ENCODE assay signal across 29 cellular contexts in genomic region chr14:73216035-73216434, GRCh38. TPM values are rescaled to one million over a fixed set of nuclear protein-coding genes. Genes with fewer than 3 reads are reported as not detected.
"Had no signal": no experiment of that assay in that cellular context is flagged by ENCODE, and none has a peak within 500 bp of the region (broad histone marks: within the 10 kb centered on the region; RNA-seq: fewer than 3 reads in every experiment).

No MANE protein-coding gene starts in this region.

- ATAC-seq: activated CD4-positive, CD25-positive, alpha-beta regulatory T cell treated with anti-CD3 and anti-CD28 coated beads, Interleukin-2, amount 50 U/mL, for 24 hours; activated CD8-positive, alpha-beta T cell treated with anti-CD3 and anti-CD28 coated beads for 36 hours; activated naive CD4-positive, alpha-beta T cell treated with anti-CD3 and anti-CD28 coated beads, Interleukin-2, amount 50 U/mL, for 72 hours; activated T-cell treated with anti-CD3 and anti-CD28 coated beads, Interleukin-2, amount 50 U/mL, for 4 hours; foreskin keratinocyte; gastrocnemius medialis; heart left ventricle; T-helper 17 cell had no signal

- H3K27me3 Mint-ChIP-seq: activated B cell treated with CpG ODN at 0.5 μM for 24 hours; activated CD8-positive, alpha-beta T cell treated with anti-CD3 and anti-CD28 coated beads for 36 hours; activated naive CD4-positive, alpha-beta T cell treated with anti-CD3 and anti-CD28 coated beads, Interleukin-2, amount 10 ng/mL, durations not matched to agents 7 days and 5 days; activated naive CD8-positive, alpha-beta T cell treated with anti-CD3 and anti-CD28 coated beads, Interleukin-2, amount 10 ng/mL, durations not matched to agents 7 days and 5 days; T-helper 17 cell had no signal

- H3K27ac Mint-ChIP-seq: activated B cell treated with CpG ODN at 0.5 μM for 24 hours; activated CD8-positive, alpha-beta T cell treated with anti-CD3 and anti-CD28 coated beads for 36 hours; activated naive CD4-positive, alpha-beta T cell treated with anti-CD3 and anti-CD28 coated beads, Interleukin-2, amount 10 ng/mL, durations not matched to agents 7 days and 5 days; activated naive CD4-positive, alpha-beta T cell treated with anti-CD3 and anti-CD28 coated beads, Interleukin-2, amount 50 U/mL, for 72 hours; activated naive CD8-positive, alpha-beta T cell treated with anti-CD3 and anti-CD28 coated beads, Interleukin-2, amount 10 ng/mL, durations not matched to agents 7 days and 5 days; T-helper 17 cell; T-helper 2 cell treated with Interferon-gamma antibody and Interleukin-4, amounts not matched to agents 5 μg/mL and 100 μg/mL, for 36 hours had no signal

- H3K4me3 Mint-ChIP-seq: activated B cell treated with CpG ODN at 0.5 μM for 24 hours; activated CD8-positive, alpha-beta T cell treated with anti-CD3 and anti-CD28 coated beads for 36 hours; activated naive CD4-positive, alpha-beta T cell treated with anti-CD3 and anti-CD28 coated beads, Interleukin-2, amount 10 ng/mL, durations not matched to agents 7 days and 5 days; activated naive CD8-positive, alpha-beta T cell treated with anti-CD3 and anti-CD28 coated beads, Interleukin-2, amount 10 ng/mL, durations not matched to agents 7 days and 5 days; activated T-cell treated with anti-CD3 and anti-CD28 coated beads, Interleukin-2, amount 50 U/mL, for 4 hours; T-helper 17 cell; T-helper 2 cell treated with Interferon-gamma antibody and Interleukin-4, amounts not matched to agents 5 μg/mL and 100 μg/mL, for 36 hours had no signal

- H3K9me3 Mint-ChIP-seq: activated B cell treated with CpG ODN at 0.5 μM for 24 hours; activated CD8-positive, alpha-beta T cell treated with anti-CD3 and anti-CD28 coated beads for 36 hours; activated naive CD4-positive, alpha-beta T cell treated with anti-CD3 and anti-CD28 coated beads, Interleukin-2, amount 10 ng/mL, durations not matched to agents 7 days and 5 days; activated naive CD4-positive, alpha-beta T cell treated with anti-CD3 and anti-CD28 coated beads, Interleukin-2, amount 50 U/mL, for 72 hours; activated naive CD8-positive, alpha-beta T cell treated with anti-CD3 and anti-CD28 coated beads, Interleukin-2, amount 10 ng/mL, durations not matched to agents 7 days and 5 days; activated T-cell treated with anti-CD3 and anti-CD28 coated beads, Interleukin-2, amount 50 U/mL, for 4 hours; T-helper 2 cell treated with Interferon-gamma antibody and Interleukin-4, amounts not matched to agents 5 μg/mL and 100 μg/mL, for 36 hours had no signal

- H3K4me1 Mint-ChIP-seq: activated B cell treated with CpG ODN at 0.5 μM for 24 hours had no signal

- DNase-seq: activated B cell treated with CpG ODN at 0.5 μM for 24 hours; activated CD4-positive, alpha-beta T cell treated with anti-CD3 and anti-CD28 coated beads for 48 hours; activated CD4-positive, alpha-beta T cell treated with anti-CD3 and anti-CD28 coated beads, Interleukin-2, amount 50 U/mL, for 1 hour; activated CD4-positive, alpha-beta T cell treated with anti-CD3 and anti-CD28 coated beads, Interleukin-2, amount 50 U/mL, for 48 hours; activated CD8-positive, alpha-beta memory T cell treated with anti-CD3 and anti-CD28 coated beads for 24 hours; activated CD8-positive, alpha-beta T cell treated with anti-CD3 and anti-CD28 coated beads for 36 hours; activated gamma-delta T cell; activated naive CD4-positive, alpha-beta T cell; activated naive CD4-positive, alpha-beta T cell treated with anti-CD3 and anti-CD28 coated beads, Interleukin-2, amount 10 ng/mL, durations not matched to agents 7 days and 5 days; activated naive CD8-positive, alpha-beta T cell treated with anti-CD3 and anti-CD28 coated beads, Interleukin-2, amount 10 ng/mL, durations not matched to agents 7 days and 5 days; activated T-cell treated with anti-CD3 and anti-CD28 coated beads, Interleukin-2, amount 50 U/mL, for 4 hours; amniotic stem cell; anterior cingulate cortex; brain microvascular endothelial cell; caudate nucleus; colonic mucosa; effector CD8-positive, alpha-beta T cell; esophagus squamous epithelium; foreskin keratinocyte; gastrocnemius medialis; glutamatergic neuron; heart left ventricle; T-helper 1 cell; T-helper 17 cell; T1000; WERI-Rb-1 had no signal

RNA-seq across cellular contexts. Expression of gene PAPLN, which starts 21.3 kb away (rescaled TPM):
- total RNA-seq: T-helper 17 cell had no signal
